In the genomic region with DNA sequence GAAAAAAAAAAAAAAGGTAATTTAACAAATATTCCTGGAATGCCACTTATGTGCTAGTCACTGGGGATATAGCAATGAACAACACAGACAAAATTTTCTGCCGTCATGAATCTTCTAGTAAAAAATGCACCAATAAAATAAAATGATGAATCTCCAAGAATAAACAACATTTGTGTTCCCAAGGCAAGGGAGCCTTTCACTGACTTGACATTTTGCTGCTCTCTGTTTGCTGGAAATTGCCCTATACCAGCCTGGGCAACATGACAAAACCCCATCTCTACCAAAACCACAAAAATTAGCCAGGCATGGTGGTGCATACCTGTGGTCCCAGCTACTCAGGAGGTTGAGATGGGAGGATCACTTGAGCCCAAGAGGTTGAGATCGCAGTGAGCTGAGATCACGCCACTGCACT, we compare ENCODE assay signal across 16 cellular contexts.
DNase-seq lines count a peak whose midpoint lies in the region; ATAC-seq and TF ChIP-seq lines count a peak whose summit lies in the region.
"Had no signal": no experiment of that assay in that cellular context is flagged by ENCODE, and none has a peak within 500 bp of the region (broad histone marks: within the 10 kb centered on the region; RNA-seq: fewer than 3 reads in every experiment).

No MANE protein-coding gene starts in this region.

- H3K9ac ChIP-seq in mesenchymal stem cell (ENCODE audit: low read length) = peak overlapping the region; percentile 59

- CTCF ChIA-PET in MCF 10A (lab: Yijun Ruan, JAX) = interaction anchor here (0.7 kb wide), 1 partner anchor 89 kb away, joined by 3 read pairs; no protein-coding TSS in a partner anchor

- H3K27me3 ChIP-seq in mesenchymal stem cell (ENCODE audit: control insufficient read depth in 1 of 2, insufficient read depth in 1 of 2, low read length in 2 of 2) (no peaks in the 10 kb centered on the region), psoas muscle (ENCODE audit: insufficient read depth in 3 of 3, low read length in 2 of 3) (no peaks in the 10 kb centered on the region)
- H3K27me3 ChIP-seq: upper lobe of left lung had no signal

- no peak overlapping the region for H4K91ac ChIP-seq in mesenchymal stem cell (ENCODE audit: low read length)

- BruUV-seq in MCF 10A (replicated peaks; lab: Mats Ljungman, UMichigan) = no TSS peak

- WGBS in mesenchymal stem cell = 0% methylated on average over 3 of the region's 3 CpGs
- WGBS in psoas muscle, 3 donors = 75 to 83% (median 82%) methylated on average over 3 of the region's 3 CpGs

- no peaks in the 10 kb centered on the region for H3K9me3 Mint-ChIP-seq in MCF 10A (ENCODE audit: unreplicated experiment)
- no peaks in the 10 kb centered on the region for H3K9me3 Mint-ChIP-seq in effector memory CD8-positive, alpha-beta T cell
- H3K9me3 Mint-ChIP-seq: CD8-positive, alpha-beta memory T cell had no signal

- ATAC-seq in psoas muscle = no peak
- no peak for ATAC-seq in effector memory CD8-positive, alpha-beta T cell (replicated peaks)
- ATAC-seq in HG02884 (IDR thresholded peaks at IDR 0.05; ENCODE audit: unreplicated experiment) = no peak
- ATAC-seq: activated CD8-positive, alpha-beta memory T cell treated with anti-CD3 and anti-CD28 coated beads, Interleukin-2, amount 10 ng/mL, durations not matched to agents 7 days and 5 days had no signal

- H3K36me3 ChIP-seq in mesenchymal stem cell (ENCODE audit: control insufficient read depth in 1 of 2, insufficient read depth in 2 of 2, low read depth in 1 of 2, low read length in 2 of 2) = no peaks in the 10 kb centered on the region
- H3K36me3 ChIP-seq in psoas muscle (ENCODE audit: insufficient read depth in 1 of 2, low read depth in 1 of 2) = no peaks in the 10 kb centered on the region
- H3K36me3 ChIP-seq: left ventricle myocardium inferior, upper lobe of left lung had no signal

- H3K14ac ChIP-seq in mesenchymal stem cell (ENCODE audit: low read length in 2 of 2) = no peak overlapping the region

- no peaks in the 10 kb centered on the region for H3K9me3 ChIP-seq in mesenchymal stem cell (ENCODE audit: control insufficient read depth, low read length)
- H3K9me3 ChIP-seq in psoas muscle = no peaks in the 10 kb centered on the region
- H3K9me3 ChIP-seq: left ventricle myocardium inferior, upper lobe of left lung had no signal

- no peak overlapping the region for H2BK120ac ChIP-seq in mesenchymal stem cell (ENCODE audit: low read depth, low read length)

- H3K4me2 ChIP-seq in mesenchymal stem cell (ENCODE audit: low read length, poor library complexity, severe bottlenecking) = no peak overlapping the region

- no peaks in the 10 kb centered on the region for H3K36me3 Mint-ChIP-seq in MCF 10A (ENCODE audit: insufficient read depth, unreplicated experiment)
- H3K36me3 Mint-ChIP-seq in effector memory CD8-positive, alpha-beta T cell (ENCODE audit: insufficient read depth) = no peaks in the 10 kb centered on the region

- peaks cover 19% of the 10 kb centered on the region for H3K4me1 Mint-ChIP-seq in MCF 10A (ENCODE audit: insufficient read depth, unreplicated experiment)
- peaks cover 2 to 7% of the 10 kb centered on the region in 2 donors for H3K4me1 Mint-ChIP-seq in effector memory CD8-positive, alpha-beta T cell (ENCODE audit: low read depth in 2 of 2)

- H3K27me3 Mint-ChIP-seq in MCF 10A (ENCODE audit: insufficient read depth, unreplicated experiment) = no peaks in the 10 kb centered on the region
- peaks cover 7 to 12% of the 10 kb centered on the region in 2 donors for H3K27me3 Mint-ChIP-seq in effector memory CD8-positive, alpha-beta T cell
- H3K27me3 Mint-ChIP-seq: activated CD8-positive, alpha-beta memory T cell treated with anti-CD3 and anti-CD28 coated beads, Interleukin-2, amount 10 ng/mL, durations not matched to agents 7 days and 5 days had no signal

- H3K4me3 Mint-ChIP-seq in MCF 10A (ENCODE audit: unreplicated experiment) = no peak overlapping the region
- H3K4me3 Mint-ChIP-seq in effector memory CD8-positive, alpha-beta T cell = no peak overlapping the region
- H3K4me3 Mint-ChIP-seq: activated CD8-positive, alpha-beta memory T cell treated with anti-CD3 and anti-CD28 coated beads, Interleukin-2, amount 10 ng/mL, durations not matched to agents 7 days and 5 days; CD8-positive, alpha-beta memory T cell had no signal

- no peak overlapping the region for H3K18ac ChIP-seq in mesenchymal stem cell (ENCODE audit: low read depth in 1 of 2, low read length in 2 of 2)

- H3K27ac Mint-ChIP-seq in MCF 10A (ENCODE audit: low read depth, unreplicated experiment) = peak overlapping the region; percentile 57
- H3K27ac Mint-ChIP-seq in effector memory CD8-positive, alpha-beta T cell = no peak overlapping the region
- H3K27ac Mint-ChIP-seq: activated CD8-positive, alpha-beta memory T cell treated with anti-CD3 and anti-CD28 coated beads, Interleukin-2, amount 10 ng/mL, durations not matched to agents 7 days and 5 days had no signal

- H3K4me3 ChIP-seq in mesenchymal stem cell (ENCODE audit: insufficient read depth in 1 of 2, low read depth in 1 of 2, low read length in 2 of 2) (no peak overlapping the region), psoas muscle (no peak overlapping the region)
- H3K4me3 ChIP-seq: K562, left ventricle myocardium inferior, upper lobe of left lung had no signal

- H3K4ac ChIP-seq in mesenchymal stem cell (ENCODE audit: low read depth in 1 of 2, low read length in 2 of 2) = no peak overlapping the region

- no peak for TF ChIP-seq CTCF in MCF 10A (IDR thresholded peaks at IDR 0.05; ENCODE audit: unreplicated experiment)
- TF ChIP-seq CTCF in psoas muscle (IDR thresholded peaks at IDR 0.05) = no peak

- no peak overlapping the region for H4K8ac ChIP-seq in mesenchymal stem cell (ENCODE audit: low read length)

- POLR2A ChIA-PET in MCF 10A (lab: Yijun Ruan, JAX) = interaction anchor here (0.6 to 1.3 kb wide), 3 partner anchors 9 to 182 kb away, joined by 3 to 6 read pairs (median 3); a partner anchor contains a TSS

- DNase-seq in AG20443 (ENCODE audit: low spot score) = peak; percentile 65
- peak; percentile 49 for DNase-seq in LoVo (ENCODE audit: low spot score)
- peak; percentile 78 for DNase-seq in MCF 10A (ENCODE audit: unreplicated experiment)
- DNase-seq in mesenchymal stem cell = peak; percentile 91
- no peak for DNase-seq in psoas muscle
- DNase-seq in effector memory CD8-positive, alpha-beta T cell = no peak
- DNase-seq in mesenteric fat pad (ENCODE audit: low spot score) = no peak
- DNase-seq: activated CD8-positive, alpha-beta memory T cell treated with anti-CD3 and anti-CD28 coated beads, Interleukin-2, amount 10 ng/mL, durations not matched to agents 7 days and 5 days; aorta; CD8-positive, alpha-beta memory T cell; left ventricle myocardium inferior; NCI-H2227 treated with DMSO at 0.1 percent for 48 hours; posterior cingulate gyrus had no signal

- H3K27ac ChIP-seq in mesenchymal stem cell (ENCODE audit: low read length, poor library complexity, severe bottlenecking) (peak overlapping the region; percentile 92), psoas muscle (no peak overlapping the region)
- H3K27ac ChIP-seq: left ventricle myocardium inferior, upper lobe of left lung had no signal

- no peaks in the 10 kb centered on the region for H3K79me1 ChIP-seq in mesenchymal stem cell (replicated peaks; ENCODE audit: low read length, poor library complexity, severe bottlenecking)

- no peak overlapping the region for H2BK12ac ChIP-seq in mesenchymal stem cell (ENCODE audit: low read length in 2 of 2)

- intact Hi-C loops in MCF 10A (cut with micrococcal nuclease) (no loop called here), psoas muscle (cut with DNase I) (no loop called here)

- no peak overlapping the region for H2BK5ac ChIP-seq in mesenchymal stem cell (ENCODE audit: low read depth, low read length, poor library complexity, severe bottlenecking)

- no peak overlapping the region for H2AFZ ChIP-seq in mesenchymal stem cell (ENCODE audit: low read depth, low read length)

- H3K4me1 ChIP-seq in mesenchymal stem cell (ENCODE audit: control insufficient read depth, insufficient read depth, low read depth, low read length) = peaks cover 7% of the 10 kb centered on the region
- H3K4me1 ChIP-seq in psoas muscle = no peaks in the 10 kb centered on the region
- H3K4me1 ChIP-seq: left ventricle myocardium inferior had no signal

- H2AK5ac ChIP-seq in mesenchymal stem cell (ENCODE audit: low read length, severe bottlenecking) = no peak overlapping the region

- H2BK15ac ChIP-seq in mesenchymal stem cell (ENCODE audit: low read depth, poor library complexity, severe bottlenecking) = no peak overlapping the region

- no peak overlapping the region for H3K23ac ChIP-seq in mesenchymal stem cell (ENCODE audit: low read length in 2 of 2)

Comparison
In these comparisons a context has a peak if more than half of its experiments do, and no peak if none do; other contexts are left out.
1. DNase-seq: peak in AG20443 (single experiment), LoVo (single experiment), MCF 10A (single experiment) and mesenchymal stem cell (single experiment); none in psoas muscle (0 of 2), effector memory CD8-positive, alpha-beta T cell (0 of 3) and mesenteric fat pad (single experiment).